ENCODE assay signal across 7 cellular contexts in the genomic region with DNA sequence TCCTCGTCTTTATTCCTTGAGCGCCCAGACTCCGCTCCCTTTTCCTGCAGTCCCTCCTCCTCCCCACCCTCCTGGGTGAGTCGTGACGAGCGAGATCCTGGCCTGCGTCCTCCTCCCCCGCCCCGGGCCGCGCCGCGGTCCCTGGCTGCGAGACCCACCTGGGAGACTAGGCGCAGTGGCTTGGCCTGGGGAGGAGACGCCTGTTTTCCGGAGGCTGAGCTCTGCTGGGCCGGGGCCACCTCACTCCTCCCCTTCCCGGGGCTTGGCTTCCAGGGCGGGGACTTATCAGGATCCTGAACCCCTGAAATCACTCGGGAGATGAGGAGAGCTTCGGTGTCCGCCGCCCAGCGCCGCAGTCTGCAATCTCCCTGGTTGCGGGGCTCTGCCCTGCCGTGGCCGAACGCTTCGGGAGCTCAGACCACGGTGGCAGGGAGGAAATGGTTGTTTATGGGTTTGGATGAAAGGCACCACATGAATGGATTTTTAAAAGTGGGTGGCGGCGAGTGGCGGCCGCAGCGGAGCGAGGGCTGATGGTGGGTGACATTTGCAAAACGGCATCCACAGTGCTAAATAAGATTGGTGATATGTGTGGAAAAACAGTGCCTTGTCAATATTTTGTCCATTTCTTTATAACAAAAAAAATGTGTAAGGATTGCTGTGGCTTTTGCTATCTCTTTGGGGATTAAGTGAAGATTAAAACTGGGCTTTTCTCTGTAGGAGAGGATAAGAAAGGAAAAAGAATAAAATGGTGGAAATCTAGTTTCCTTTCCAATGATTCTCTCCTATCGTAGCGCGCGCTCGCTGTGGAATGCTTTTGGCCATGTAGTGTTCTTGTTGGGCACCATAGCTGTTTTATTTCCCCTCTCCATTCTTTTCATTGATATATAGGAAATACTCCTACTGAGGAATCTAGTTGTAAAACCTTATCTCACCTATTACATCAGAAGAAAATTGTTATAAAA. TPM values are rescaled to one million over a fixed set of nuclear protein-coding genes. Genes with fewer than 3 reads are reported as not detected.
A peak's percentile ranks its signal among the peaks of the same experiment; 100 is the strongest.
DNase-seq lines count a peak whose midpoint lies in the region; ATAC-seq, FAIRE-seq and TF ChIP-seq lines count a peak whose summit lies in the region.

No MANE protein-coding gene starts in this region.

- FAIRE-seq in H54 (lab: Jason Lieb, UNC) = no peak
- FAIRE-seq in frontal cortex (lab: Jason Lieb, UNC) = no peak

- H3K4me2 ChIP-seq in neural progenitor cell = peak overlapping the region; percentile 91

- TF ChIP-seq CTCF in Panc1 (IDR thresholded peaks at IDR 0.05) = no peak
- TF ChIP-seq CTCF in neural progenitor cell (IDR thresholded peaks at IDR 0.05) = no peak

- no peaks in the 10 kb centered on the region for H3K9me3 ChIP-seq in Panc1 (ENCODE audit: control insufficient read depth, insufficient read depth, low read depth, low read length)
- no peaks in the 10 kb centered on the region for H3K9me3 ChIP-seq in neural progenitor cell (ENCODE audit: low read depth)

- peaks cover 22% of the 10 kb centered on the region; the same call in 1 of the 2 replicates for H3K4me1 ChIP-seq in Panc1 (ENCODE audit: control insufficient read depth, insufficient read depth, low read length)
- peaks cover 15% of the 10 kb centered on the region for H3K4me1 ChIP-seq in neural progenitor cell

- H3K4me3 Mint-ChIP-seq in neural progenitor cell = peak overlapping the region; percentile 98

- peak overlapping the region; percentile 71 to 72 for H3K4me3 ChIP-seq in Panc1 (ENCODE audit: low read depth in 2 of 2, low read length in 2 of 2)
- H3K4me3 ChIP-seq in neural progenitor cell = peak overlapping the region; percentile 74

- BruUV-seq in Panc1 (replicated peaks; lab: Mats Ljungman, UMichigan) = TSS peak; percentile 73

- peaks cover 22% of the 10 kb centered on the region for H3F3A ChIP-seq in neural progenitor cell (ENCODE audit: low read depth)

- CTCF ChIA-PET in Panc1 (lab: Charles Lee) = no interaction called here

- peaks cover 16% of the 10 kb centered on the region for H3K27me3 Mint-ChIP-seq in neural progenitor cell (ENCODE audit: insufficient read depth, low read depth)

- H3K27me3 ChIP-seq in Panc1 (ENCODE audit: control insufficient read depth, insufficient read depth, low read length) (no peaks in the 10 kb centered on the region), neural progenitor cell (peaks cover 47% of the 10 kb centered on the region)

- peak overlapping the region; percentile 27 for H3K9ac ChIP-seq in neural progenitor cell

- no peaks in the 10 kb centered on the region for H3K9me3 Mint-ChIP-seq in neural progenitor cell

- ATAC-seq in Panc1 = peak; percentile 55

- H3K27ac Mint-ChIP-seq in neural progenitor cell = peak overlapping the region; percentile 5

- H4K20me1 ChIP-seq in neural progenitor cell (ENCODE audit: low read depth) = peaks cover 39% of the 10 kb centered on the region

- TF ChIP-seq POLR2A in H54 (IDR thresholded peaks at IDR 0.05; ENCODE audit: low read depth, low read length) = peak; percentile 81

- H3K27ac ChIP-seq in Panc1 (ENCODE audit: low read length) (peak overlapping the region; percentile 77), neural progenitor cell (no peak overlapping the region)

- in situ Hi-C loops in Panc1 (cut with HindIII; ENCODE audit: low pct_unique_long_range_greater_than_20kb, low sequenced_read_pairs) = no loop called here

- H3K4me1 Mint-ChIP-seq in neural progenitor cell = peaks cover 20% of the 10 kb centered on the region

- H2AFZ ChIP-seq in neural progenitor cell (replicated peaks) = peak overlapping the region; percentile 20

- H3K36me3 ChIP-seq in Panc1 (ENCODE audit: control insufficient read depth, insufficient read depth, low read length) = no peaks in the 10 kb centered on the region
- no peaks in the 10 kb centered on the region for H3K36me3 ChIP-seq in neural progenitor cell

- H3K36me3 Mint-ChIP-seq in neural progenitor cell = no peaks in the 10 kb centered on the region

- H3K79me2 ChIP-seq in neural progenitor cell (ENCODE audit: low read depth) = peaks cover 46% of the 10 kb centered on the region

- POLR2A ChIA-PET in Panc1 (lab: Charles Lee) = no interaction called here

- DNase-seq in H54 (ENCODE audit: insufficient read length, low spot score) (peak; percentile 93), Panc1 (ENCODE audit: low read depth, low spot score) (no peak), frontal cortex (ENCODE audit: low spot score in 2 of 2) (peak; percentile 49 to 61), neural progenitor cell (ENCODE audit: low spot score) (peak; percentile 72), ureter (ENCODE audit: low spot score) (peak; percentile 76), cerebellar nuclear complex (lab: John Stamatoyannopoulos, UW) (no peak)
- peak; percentile 36 for DNase-seq in activated naive CD4-positive, alpha-beta T cell treated with Interleukin-2 at 50 U/mL for 16 hours

- intact Hi-C loops in Panc1 (cut with micrococcal nuclease; ENCODE audit: unreplicated experiment) = no loop called here

RNA-seq across cellular contexts. Expression of a gene that starts 1.2 kb away (rescaled TPM):
- total RNA-seq in Panc1 (2021; ENCODE audit: unreplicated experiment) = 67.5 TPM
- 62.5 TPM for polyA plus RNA-seq in Panc1 (2012; ENCODE audit: insufficient read length)
- total RNA-seq in frontal cortex = 63.2 TPM
- 12.0 and 23.1 TPM in 2 replicates for total RNA-seq in neural progenitor cell (ENCODE audit: low replicate concordance)
- total RNA-seq in ureter = 29.8 TPM

Comparison
In these comparisons a context has a peak if more than half of its experiments do, and no peak if none do; other contexts are left out.
1. DNase-seq: peak in H54 (single experiment), activated naive CD4-positive, alpha-beta T cell treated with Interleukin-2 at 50 U/mL for 16 hours (single experiment), frontal cortex (2 of 2), neural progenitor cell (single experiment) and ureter (single experiment); none in Panc1 (single experiment) and cerebellar nuclear complex (0 of 2).